1 cellular context compared by ENCODE assay signal in the genomic region with DNA sequence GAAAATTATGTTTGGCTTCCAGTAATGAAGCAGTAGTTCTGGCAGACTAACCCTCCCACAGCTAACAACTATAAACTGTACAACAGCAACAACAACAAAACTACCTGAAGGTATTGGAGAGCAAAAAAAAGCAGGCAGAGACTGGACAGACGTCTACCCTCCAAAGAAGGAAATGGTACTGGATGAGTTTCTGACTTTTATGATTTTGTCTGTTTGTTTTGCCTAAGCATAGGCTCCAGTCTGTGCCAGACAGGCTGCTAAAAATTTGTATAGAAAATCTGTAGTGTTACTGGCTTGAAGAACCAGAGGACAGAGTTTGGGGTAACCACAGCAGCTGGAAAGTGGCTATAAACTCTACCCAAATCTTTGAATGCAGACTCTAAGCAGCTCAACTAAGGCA.
TF ChIP-seq lines count a peak whose summit lies in the region.

No MANE protein-coding gene starts in this region.

TF ChIP-seq in H1, 55 proteins besides CTCF, POLR2A, EP300 and RAD21 (continued from another document):
- TF ChIP-seq, protein P1, sequence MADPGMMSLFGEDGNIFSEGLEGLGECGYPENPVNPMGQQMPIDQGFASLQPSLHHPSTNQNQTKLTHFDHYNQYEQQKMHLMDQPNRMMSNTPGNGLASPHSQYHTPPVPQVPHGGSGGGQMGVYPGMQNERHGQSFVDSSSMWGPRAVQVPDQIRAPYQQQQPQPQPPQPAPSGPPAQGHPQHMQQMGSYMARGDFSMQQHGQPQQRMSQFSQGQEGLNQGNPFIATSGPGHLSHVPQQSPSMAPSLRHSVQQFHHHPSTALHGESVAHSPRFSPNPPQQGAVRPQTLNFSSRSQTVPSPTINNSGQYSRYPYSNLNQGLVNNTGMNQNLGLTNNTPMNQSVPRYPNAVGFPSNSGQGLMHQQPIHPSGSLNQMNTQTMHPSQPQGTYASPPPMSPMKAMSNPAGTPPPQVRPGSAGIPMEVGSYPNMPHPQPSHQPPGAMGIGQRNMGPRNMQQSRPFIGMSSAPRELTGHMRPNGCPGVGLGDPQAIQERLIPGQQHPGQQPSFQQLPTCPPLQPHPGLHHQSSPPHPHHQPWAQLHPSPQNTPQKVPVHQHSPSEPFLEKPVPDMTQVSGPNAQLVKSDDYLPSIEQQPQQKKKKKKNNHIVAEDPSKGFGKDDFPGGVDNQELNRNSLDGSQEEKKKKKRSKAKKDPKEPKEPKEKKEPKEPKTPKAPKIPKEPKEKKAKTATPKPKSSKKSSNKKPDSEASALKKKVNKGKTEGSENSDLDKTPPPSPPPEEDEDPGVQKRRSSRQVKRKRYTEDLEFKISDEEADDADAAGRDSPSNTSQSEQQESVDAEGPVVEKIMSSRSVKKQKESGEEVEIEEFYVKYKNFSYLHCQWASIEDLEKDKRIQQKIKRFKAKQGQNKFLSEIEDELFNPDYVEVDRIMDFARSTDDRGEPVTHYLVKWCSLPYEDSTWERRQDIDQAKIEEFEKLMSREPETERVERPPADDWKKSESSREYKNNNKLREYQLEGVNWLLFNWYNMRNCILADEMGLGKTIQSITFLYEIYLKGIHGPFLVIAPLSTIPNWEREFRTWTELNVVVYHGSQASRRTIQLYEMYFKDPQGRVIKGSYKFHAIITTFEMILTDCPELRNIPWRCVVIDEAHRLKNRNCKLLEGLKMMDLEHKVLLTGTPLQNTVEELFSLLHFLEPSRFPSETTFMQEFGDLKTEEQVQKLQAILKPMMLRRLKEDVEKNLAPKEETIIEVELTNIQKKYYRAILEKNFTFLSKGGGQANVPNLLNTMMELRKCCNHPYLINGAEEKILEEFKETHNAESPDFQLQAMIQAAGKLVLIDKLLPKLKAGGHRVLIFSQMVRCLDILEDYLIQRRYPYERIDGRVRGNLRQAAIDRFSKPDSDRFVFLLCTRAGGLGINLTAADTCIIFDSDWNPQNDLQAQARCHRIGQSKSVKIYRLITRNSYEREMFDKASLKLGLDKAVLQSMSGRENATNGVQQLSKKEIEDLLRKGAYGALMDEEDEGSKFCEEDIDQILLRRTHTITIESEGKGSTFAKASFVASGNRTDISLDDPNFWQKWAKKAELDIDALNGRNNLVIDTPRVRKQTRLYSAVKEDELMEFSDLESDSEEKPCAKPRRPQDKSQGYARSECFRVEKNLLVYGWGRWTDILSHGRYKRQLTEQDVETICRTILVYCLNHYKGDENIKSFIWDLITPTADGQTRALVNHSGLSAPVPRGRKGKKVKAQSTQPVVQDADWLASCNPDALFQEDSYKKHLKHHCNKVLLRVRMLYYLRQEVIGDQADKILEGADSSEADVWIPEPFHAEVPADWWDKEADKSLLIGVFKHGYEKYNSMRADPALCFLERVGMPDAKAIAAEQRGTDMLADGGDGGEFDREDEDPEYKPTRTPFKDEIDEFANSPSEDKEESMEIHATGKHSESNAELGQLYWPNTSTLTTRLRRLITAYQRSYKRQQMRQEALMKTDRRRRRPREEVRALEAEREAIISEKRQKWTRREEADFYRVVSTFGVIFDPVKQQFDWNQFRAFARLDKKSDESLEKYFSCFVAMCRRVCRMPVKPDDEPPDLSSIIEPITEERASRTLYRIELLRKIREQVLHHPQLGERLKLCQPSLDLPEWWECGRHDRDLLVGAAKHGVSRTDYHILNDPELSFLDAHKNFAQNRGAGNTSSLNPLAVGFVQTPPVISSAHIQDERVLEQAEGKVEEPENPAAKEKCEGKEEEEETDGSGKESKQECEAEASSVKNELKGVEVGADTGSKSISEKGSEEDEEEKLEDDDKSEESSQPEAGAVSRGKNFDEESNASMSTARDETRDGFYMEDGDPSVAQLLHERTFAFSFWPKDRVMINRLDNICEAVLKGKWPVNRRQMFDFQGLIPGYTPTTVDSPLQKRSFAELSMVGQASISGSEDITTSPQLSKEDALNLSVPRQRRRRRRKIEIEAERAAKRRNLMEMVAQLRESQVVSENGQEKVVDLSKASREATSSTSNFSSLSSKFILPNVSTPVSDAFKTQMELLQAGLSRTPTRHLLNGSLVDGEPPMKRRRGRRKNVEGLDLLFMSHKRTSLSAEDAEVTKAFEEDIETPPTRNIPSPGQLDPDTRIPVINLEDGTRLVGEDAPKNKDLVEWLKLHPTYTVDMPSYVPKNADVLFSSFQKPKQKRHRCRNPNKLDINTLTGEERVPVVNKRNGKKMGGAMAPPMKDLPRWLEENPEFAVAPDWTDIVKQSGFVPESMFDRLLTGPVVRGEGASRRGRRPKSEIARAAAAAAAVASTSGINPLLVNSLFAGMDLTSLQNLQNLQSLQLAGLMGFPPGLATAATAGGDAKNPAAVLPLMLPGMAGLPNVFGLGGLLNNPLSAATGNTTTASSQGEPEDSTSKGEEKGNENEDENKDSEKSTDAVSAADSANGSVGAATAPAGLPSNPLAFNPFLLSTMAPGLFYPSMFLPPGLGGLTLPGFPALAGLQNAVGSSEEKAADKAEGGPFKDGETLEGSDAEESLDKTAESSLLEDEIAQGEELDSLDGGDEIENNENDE (IDR thresholded peaks at IDR 0.05; ENCODE audit: insufficient replicate concordance, low read length): no peak
- TF ChIP-seq TBP (IDR thresholded peaks at IDR 0.05; ENCODE audit: low read depth, low read length) (no peak), E2F6 (IDR thresholded peaks at IDR 0.05) (no peak)
